Comparison of ENCODE assay signal across 1 cellular context in the genomic region with DNA sequence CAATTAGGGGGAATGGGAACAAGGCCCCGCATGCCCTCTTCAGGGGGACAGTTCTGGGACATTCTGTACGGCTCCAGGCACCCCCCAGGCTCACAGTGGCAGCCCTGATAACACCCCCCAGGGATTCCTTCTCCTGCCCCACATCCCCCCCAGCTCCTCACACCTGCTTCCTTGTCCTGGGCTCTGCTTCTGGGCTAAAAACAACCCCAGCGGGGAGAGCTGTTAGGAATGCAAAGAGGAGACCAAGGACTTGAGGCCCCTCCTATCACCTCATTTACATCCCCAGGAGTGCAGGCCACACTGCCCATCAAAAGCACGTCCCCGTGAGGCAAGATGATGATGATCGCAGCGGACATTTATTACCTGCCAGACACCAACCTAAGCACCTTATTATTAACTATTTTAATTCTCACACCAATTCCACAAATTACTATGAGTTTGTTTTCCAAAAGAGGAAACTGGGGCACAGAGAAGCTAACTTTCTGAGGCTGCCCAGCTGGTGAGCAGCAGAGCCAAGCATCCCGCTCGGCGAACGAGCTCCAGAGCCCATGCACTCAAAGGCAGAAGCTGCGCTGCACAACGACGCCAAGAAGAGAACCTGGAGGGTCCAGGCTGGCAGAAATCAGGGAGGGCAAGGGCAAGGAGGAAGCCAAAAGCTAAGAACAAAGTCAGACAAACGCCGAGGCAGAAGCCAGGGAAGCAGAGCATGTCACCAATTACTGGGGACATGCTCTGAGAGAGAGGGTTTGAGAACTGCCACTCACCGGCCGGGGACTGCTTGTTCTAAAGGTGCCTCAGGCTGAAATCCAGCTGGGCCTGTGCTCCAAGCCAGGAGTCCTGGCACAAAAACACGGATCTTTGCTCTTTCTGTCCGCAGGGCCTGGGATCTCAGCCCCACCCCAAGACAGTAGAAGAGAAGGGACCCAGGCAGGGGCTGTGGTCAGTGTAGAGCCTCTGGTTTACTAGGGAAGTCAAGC.
TF ChIP-seq lines count a peak whose summit lies in the region.

No MANE protein-coding gene starts in this region.

TF ChIP-seq in IMR-90, 13 proteins besides CTCF, POLR2A, EP300 and RAD21:
- TF ChIP-seq BHLHE40 (IDR thresholded peaks at IDR 0.05; ENCODE audit: low read depth, low read length) (no peak), MAFK (IDR thresholded peaks at IDR 0.05; ENCODE audit: low read depth, low read length) (no peak), RFX5 (IDR thresholded peaks at IDR 0.05; ENCODE audit: low read depth, low read length) (no peak), RCOR1 (IDR thresholded peaks at IDR 0.05; ENCODE audit: insufficient replicate concordance, low read length) (no peak), CHD1 (IDR thresholded peaks at IDR 0.05; ENCODE audit: low read depth, low read length) (no peak), MXI1 (IDR thresholded peaks at IDR 0.05; ENCODE audit: borderline replicate concordance, low read depth, low read length) (no peak), SMC3 (IDR thresholded peaks at IDR 0.05; ENCODE audit: low read depth, low read length) (no peak), CEBPB (IDR thresholded peaks at IDR 0.05; ENCODE audit: low read depth, low read length) (no peak), FOS (IDR thresholded peaks at IDR 0.05; ENCODE audit: low read depth, low read length) (no peak), NFE2L2 (IDR thresholded peaks at IDR 0.05; ENCODE audit: low read depth, low read length) (no peak), MAZ (IDR thresholded peaks at IDR 0.05; ENCODE audit: borderline replicate concordance, low read depth, low read length) (no peak)
- TF ChIP-seq, protein P1, sequence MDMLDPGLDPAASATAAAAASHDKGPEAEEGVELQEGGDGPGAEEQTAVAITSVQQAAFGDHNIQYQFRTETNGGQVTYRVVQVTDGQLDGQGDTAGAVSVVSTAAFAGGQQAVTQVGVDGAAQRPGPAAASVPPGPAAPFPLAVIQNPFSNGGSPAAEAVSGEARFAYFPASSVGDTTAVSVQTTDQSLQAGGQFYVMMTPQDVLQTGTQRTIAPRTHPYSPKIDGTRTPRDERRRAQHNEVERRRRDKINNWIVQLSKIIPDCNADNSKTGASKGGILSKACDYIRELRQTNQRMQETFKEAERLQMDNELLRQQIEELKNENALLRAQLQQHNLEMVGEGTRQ (IDR thresholded peaks at IDR 0.05; ENCODE audit: low read depth, low read length), result no peak
- TF ChIP-seq, protein P2, sequence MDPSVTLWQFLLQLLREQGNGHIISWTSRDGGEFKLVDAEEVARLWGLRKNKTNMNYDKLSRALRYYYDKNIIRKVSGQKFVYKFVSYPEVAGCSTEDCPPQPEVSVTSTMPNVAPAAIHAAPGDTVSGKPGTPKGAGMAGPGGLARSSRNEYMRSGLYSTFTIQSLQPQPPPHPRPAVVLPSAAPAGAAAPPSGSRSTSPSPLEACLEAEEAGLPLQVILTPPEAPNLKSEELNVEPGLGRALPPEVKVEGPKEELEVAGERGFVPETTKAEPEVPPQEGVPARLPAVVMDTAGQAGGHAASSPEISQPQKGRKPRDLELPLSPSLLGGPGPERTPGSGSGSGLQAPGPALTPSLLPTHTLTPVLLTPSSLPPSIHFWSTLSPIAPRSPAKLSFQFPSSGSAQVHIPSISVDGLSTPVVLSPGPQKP (IDR thresholded peaks at IDR 0.05; ENCODE audit: borderline replicate concordance, low read depth, low read length), result no peak
